In genomic region chr13:112814905-112815585, GRCh38 we compare ENCODE assay signal across 14 cellular contexts.
DNase-seq lines count a peak whose midpoint lies in the region; ATAC-seq and TF ChIP-seq lines count a peak whose summit lies in the region.
"Had no signal": no experiment of that assay in that cellular context is flagged by ENCODE, and none has a peak within 500 bp of the region (broad histone marks: within the 10 kb centered on the region; RNA-seq: fewer than 3 reads in every experiment).

No MANE protein-coding gene starts in this region.

- H3K36me3 ChIP-seq in IMR-90 (ENCODE audit: control insufficient read depth, insufficient read depth, low read length) (peaks cover 32% of the 10 kb centered on the region), SJCRH30 (peaks cover 12% of the 10 kb centered on the region)
- H3K36me3 ChIP-seq: colonic mucosa had no signal

- H2AK9ac ChIP-seq in IMR-90 (replicated peaks; ENCODE audit: low read depth, low read length, poor library complexity) = no peak overlapping the region

- no peak for TF ChIP-seq CTCF in AG10803 (conservative IDR thresholded peaks at IDR 0.05; ENCODE audit: low read length)
- no peak for TF ChIP-seq CTCF in IMR-90 (conservative IDR thresholded peaks at IDR 0.05; ENCODE audit: low read depth, low read length)
- no peak for TF ChIP-seq CTCF in fibroblast of pulmonary artery (IDR thresholded peaks at IDR 0.05; ENCODE audit: low read length, missing control alignments)

- no peak for TF ChIP-seq RAD21 in IMR-90 (IDR thresholded peaks at IDR 0.05; ENCODE audit: low read length)

- H2BK20ac ChIP-seq in IMR-90 (ENCODE audit: low read depth, low read length) = peak overlapping the region; percentile 15; the same call in 1 of the 2 replicates

- peaks cover 9% of the 10 kb centered on the region for H3K9me1 ChIP-seq in IMR-90 (ENCODE audit: insufficient read depth, low read length)

- H2BK120ac ChIP-seq in IMR-90 (ENCODE audit: low read depth, low read length) = no peak overlapping the region

- H3K27me3 ChIP-seq in IMR-90 (ENCODE audit: control insufficient read depth, insufficient read depth, low read length) = no peaks in the 10 kb centered on the region
- H3K27me3 ChIP-seq in SJCRH30 = no peaks in the 10 kb centered on the region
- H3K27me3 ChIP-seq: colonic mucosa, neural progenitor cell had no signal

- no peak overlapping the region for H2BK5ac ChIP-seq in IMR-90 (ENCODE audit: low read depth, low read length, poor library complexity, severe bottlenecking)

- H3K23ac ChIP-seq in IMR-90 (ENCODE audit: low read depth, low read length) = peak overlapping the region; percentile 40; the same call in 1 of the 2 replicates

- intact Hi-C loops in IMR-90 (cut with micrococcal nuclease) = no loop called here

- H4K8ac ChIP-seq in IMR-90 (ENCODE audit: low read depth in 2 of 2, low read length in 2 of 2) = peak overlapping the region in 1 of 2 experiments; percentile 59; a peak in 1 of 4 replicates

- in situ Hi-C loops in IMR-90 (cut with MboI; ENCODE audit: low sequenced_read_pairs) = no loop called here

- TF ChIP-seq POLR2A in IMR-90 (IDR thresholded peaks at IDR 0.05; ENCODE audit: low read depth, low read length) = no peak

- ATAC-seq in IMR-90 (ENCODE audit: low read depth) (peak; percentile 72), HG02571 (IDR thresholded peaks at IDR 0.05; ENCODE audit: unreplicated experiment) (no peak), GM21390 (IDR thresholded peaks at IDR 0.05; ENCODE audit: unreplicated experiment) (no peak)
- ATAC-seq: activated CD8-positive, alpha-beta T cell treated with anti-CD3 and anti-CD28 coated beads, Interleukin-2, amount 10 ng/mL, durations not matched to agents 7 days and 5 days had no signal

- H2BK15ac ChIP-seq in IMR-90 (ENCODE audit: low read depth, low read length) = no peak overlapping the region

- H3K4me2 ChIP-seq in IMR-90 (ENCODE audit: low read depth, low read length) = no peak overlapping the region
- H3K4me2 ChIP-seq: neural progenitor cell, PC-9 had no signal

- no peak overlapping the region for H4K5ac ChIP-seq in IMR-90 (ENCODE audit: low read depth, low read length)

- POLR2A ChIA-PET in IMR-90 (lab: Charles Lee; ENCODE audit: unreplicated experiment) = no interaction called here

- dilution Hi-C loops in IMR-90 (cut with HindIII; ENCODE audit: low sequenced_read_pairs, unreplicated experiment) = no loop called here

- no peaks in the 10 kb centered on the region for H4K20me1 ChIP-seq in IMR-90 (ENCODE audit: insufficient read depth, low read length)

- H3K56ac ChIP-seq in IMR-90 (ENCODE audit: extremely low read depth, insufficient read depth, low read length) = no peak overlapping the region

- peak overlapping the region; percentile 29; the same call in 1 of the 2 replicates for H3K4ac ChIP-seq in IMR-90 (ENCODE audit: low read depth, low read length)

- H3K9ac ChIP-seq in IMR-90 (ENCODE audit: low read depth, low read length) = no peak overlapping the region
- H3K9ac ChIP-seq: neural progenitor cell had no signal

- H4K91ac ChIP-seq in IMR-90 (ENCODE audit: insufficient read depth, low read depth, low read length) = peak overlapping the region; percentile 19; the same call in 1 of the 2 replicates

- BruUV-seq in IMR-90 (replicated peaks; lab: Mats Ljungman, UMichigan) = no TSS peak

- H3K4me1 ChIP-seq in IMR-90 (ENCODE audit: control insufficient read depth, insufficient read depth, low read length) = peaks cover 5% of the 10 kb centered on the region; the same call in 1 of the 2 replicates
- H3K4me1 ChIP-seq in SJCRH30 = no peaks in the 10 kb centered on the region
- H3K4me1 ChIP-seq: colonic mucosa, neural progenitor cell had no signal

- peak; percentile 18 for DNase-seq in AG10803 (ENCODE audit: low read depth)
- DNase-seq in IMR-90 = peak; percentile 44
- DNase-seq in fibroblast of pulmonary artery (ENCODE audit: low read depth) = peak; percentile 26
- peak; percentile 77 for DNase-seq in myocyte (ENCODE audit: low read depth)
- DNase-seq in GF-D8 (lab: John Stamatoyannopoulos, UW) = no peak
- DNase-seq in SJCRH30 = no peak
- DNase-seq: activated CD8-positive, alpha-beta T cell treated with anti-CD3 and anti-CD28 coated beads, Interleukin-2, amount 10 ng/mL, durations not matched to agents 7 days and 5 days; activated naive CD4-positive, alpha-beta T cell treated with Interleukin-2 at 50 U/mL for 16 hours; colonic mucosa; Kasumi-1; PC-9 had no signal

- H3K4me3 ChIP-seq in AG10803 (ENCODE audit: low read length) (no peak overlapping the region), IMR-90 (ENCODE audit: insufficient read depth, low read depth, low read length) (no peak overlapping the region), fibroblast of pulmonary artery (replicated peaks; ENCODE audit: low read depth, low read length) (no peak overlapping the region), SJCRH30 (no peak overlapping the region)
- H3K4me3 ChIP-seq: colonic mucosa, neural progenitor cell, PC-9 had no signal

- no peak overlapping the region for H2AFZ ChIP-seq in IMR-90 (replicated peaks; ENCODE audit: low read length, poor library complexity)
- H2AFZ ChIP-seq: neural progenitor cell, PC-9 had no signal

- H3K9me3 ChIP-seq in IMR-90 (ENCODE audit: control insufficient read depth, insufficient read depth, low read length) (no peaks in the 10 kb centered on the region; the same call in 1 of the 2 replicates), SJCRH30 (replicated peaks) (no peaks in the 10 kb centered on the region)
- H3K9me3 ChIP-seq: colonic mucosa had no signal

- H3K18ac ChIP-seq in IMR-90 (ENCODE audit: low read depth, low read length) = peak overlapping the region; percentile 41; the same call in 1 of the 2 replicates

- no peak overlapping the region for H3K14ac ChIP-seq in IMR-90 (replicated peaks; ENCODE audit: low read depth, low read length)

- CTCF ChIA-PET in IMR-90 (lab: Yijun Ruan, JAX) = interaction anchor here (1.1 kb wide), 1 partner anchor 31 kb away, joined by 3 read pairs; no protein-coding TSS in a partner anchor

- no peaks in the 10 kb centered on the region for H3K79me1 ChIP-seq in IMR-90 (ENCODE audit: low read depth in 1 of 2, low read length in 2 of 2)

- 89% methylated on average over 5 of the region's 10 CpGs; no CpG with 5 or more reads in 1 of the 2 experiments for WGBS in IMR-90 (ENCODE audit: extremely low coverage in 2 of 2, insufficient read length in 1 of 2), 2 experiments

- peak overlapping the region; percentile 18 for H2AK5ac ChIP-seq in IMR-90 (ENCODE audit: low read depth, low read length)

- no peak overlapping the region for H3K27ac ChIP-seq in IMR-90 (ENCODE audit: insufficient read depth, low read length)
- H3K27ac ChIP-seq in SJCRH30 = no peak overlapping the region
- H3K27ac ChIP-seq: colonic mucosa, neural progenitor cell, PC-9 had no signal

TF ChIP-seq in IMR-90, 13 proteins besides CTCF, POLR2A, EP300 and RAD21:
- TF ChIP-seq NFE2L2 (IDR thresholded peaks at IDR 0.05; ENCODE audit: low read depth, low read length) = no peak
- TF ChIP-seq SMC3 (IDR thresholded peaks at IDR 0.05; ENCODE audit: low read depth, low read length) = no peak
- TF ChIP-seq FOS (IDR thresholded peaks at IDR 0.05; ENCODE audit: low read depth, low read length) = 0 out of 2 replicates have a peak, but pooled peaks have one; percentile 4
- no peak for TF ChIP-seq CEBPB (IDR thresholded peaks at IDR 0.05; ENCODE audit: low read depth, low read length)
- no peak for TF ChIP-seq CHD1 (IDR thresholded peaks at IDR 0.05; ENCODE audit: low read depth, low read length)
- TF ChIP-seq RFX5 (IDR thresholded peaks at IDR 0.05; ENCODE audit: low read depth, low read length) = no peak

Comparison
In these comparisons a context has a peak if more than half of its experiments do, and no peak if none do; other contexts are left out.
1. DNase-seq: peak in AG10803 (single experiment), IMR-90 (single experiment), fibroblast of pulmonary artery (single experiment) and myocyte (single experiment); none in GF-D8 (single experiment) and SJCRH30 (0 of 2).